ENCODE assay signal across 32 cellular contexts in the genomic region with DNA sequence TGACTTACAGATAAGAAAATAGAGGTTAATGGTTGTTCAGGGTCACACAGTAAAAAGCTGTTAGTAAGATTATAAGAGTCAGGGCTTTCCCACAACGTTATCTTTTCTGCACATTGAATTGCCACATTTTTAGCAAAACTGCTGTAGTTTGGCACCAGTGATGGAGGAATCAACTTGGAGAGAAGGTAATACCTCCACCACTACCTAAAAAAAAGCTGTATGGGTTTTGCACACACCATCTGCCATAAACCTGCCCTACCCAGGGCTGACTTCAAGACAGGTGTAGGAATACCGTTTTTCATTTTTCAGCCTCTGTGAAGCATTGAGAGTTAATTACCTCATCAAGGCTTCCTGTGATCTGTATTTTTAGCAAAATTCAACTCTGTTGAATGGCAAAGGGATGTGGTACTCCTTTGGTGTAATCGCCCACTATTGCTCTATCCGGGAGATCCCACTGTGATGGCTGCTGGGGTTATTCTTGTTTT.
"Had no signal": no experiment of that assay in that cellular context is flagged by ENCODE, and none has a peak within 500 bp of the region (broad histone marks: within the 10 kb centered on the region; RNA-seq: fewer than 3 reads in every experiment).

No MANE protein-coding gene starts in this region.

- DNase-seq: activated CD4-positive, alpha-beta T cell treated with anti-CD3 and anti-CD28 coated beads, Interleukin-2, amount 10 ng/mL, durations not matched to agents 24 days and 14 days; activated CD4-positive, alpha-beta T cell treated with anti-CD3 and anti-CD28 coated beads, Interleukin-2, amount 50 U/mL, for 4 hours; activated CD8-positive, alpha-beta T cell treated with anti-CD3 and anti-CD28 coated beads for 36 hours; activated gamma-delta T cell; activated naive CD4-positive, alpha-beta T cell treated with Interleukin-2 at 50 U/mL for 16 hours; activated naive CD8-positive, alpha-beta T cell treated with anti-CD3 and anti-CD28 coated beads, Interleukin-2, amount 10 ng/mL, durations not matched to agents 7 days and 5 days; activated T-cell treated with anti-CD3 and anti-CD28 coated beads, Interleukin-2, amount 50 U/mL, for 1 hour; amygdala; NCI-H1048; NCI-H1105 treated with DMSO at 0.1 percent for 48 hours; NCI-H1436; NCI-H1694; NCI-H2029; NCI-H2227 treated with DMSO at 0.1 percent for 48 hours; NCI-H446; NCI-H510A treated with DMSO at 0.1 percent for 48 hours; NCI-H526 treated with DMSO at 0.1 percent for 48 hours; NCI-H82; NK-92 treated with Interleukin-12 subunit alpha and Interleukin-12 subunit beta, amount 100 ng/mL, for 24 hours; PC-3; Peyer's patch; RPMI8226; SHP77 treated with DMSO at 0.1 percent for 48 hours; SK-N-SH had no signal

- H3K9me3 Mint-ChIP-seq: activated CD4-positive, alpha-beta T cell treated with anti-CD3 and anti-CD28 coated beads, Interleukin-2, amount 10 ng/mL, durations not matched to agents 24 days and 14 days; activated CD8-positive, alpha-beta T cell treated with anti-CD3 and anti-CD28 coated beads for 36 hours; activated naive CD4-positive, alpha-beta T cell treated with anti-CD3 and anti-CD28 coated beads, Interleukin-2, amount 50 U/mL, for 24 hours; activated naive CD8-positive, alpha-beta T cell treated with anti-CD3 and anti-CD28 coated beads, Interleukin-2, amount 10 ng/mL, durations not matched to agents 7 days and 5 days; activated T-helper 2 cell treated with anti-CD3 and anti-CD28 coated beads, Interferon-gamma antibody, Interleukin-2, Interleukin-4, amounts not matched to agents 10 μg/mL and 5 μg/mL and 100 μg/mL, durations not matched to agents 14 hours and 24 hours and 36 hours; central memory CD8-positive, alpha-beta T cell; T-helper 1 cell treated with Interleukin-12 subunit alpha and Interleukin-12 subunit beta and Interleukin-4 antibody, amounts not matched to agents 30 μg/mL and 1 μg/mL, for 36 hours; T-helper 2 cell treated with Interferon-gamma antibody and Interleukin-4, amounts not matched to agents 5 μg/mL and 100 μg/mL, for 36 hours had no signal

- H3K4me1 Mint-ChIP-seq: activated CD4-positive, alpha-beta T cell treated with anti-CD3 and anti-CD28 coated beads, Interleukin-2, amount 10 ng/mL, durations not matched to agents 24 days and 14 days; activated naive CD4-positive, alpha-beta T cell treated with anti-CD3 and anti-CD28 coated beads, Interleukin-2, amount 50 U/mL, for 24 hours; activated naive CD8-positive, alpha-beta T cell treated with anti-CD3 and anti-CD28 coated beads, Interleukin-2, amount 10 ng/mL, durations not matched to agents 7 days and 5 days; central memory CD8-positive, alpha-beta T cell had no signal

- H3K36me3 Mint-ChIP-seq: activated naive CD4-positive, alpha-beta T cell treated with anti-CD3 and anti-CD28 coated beads, Interleukin-2, amount 50 U/mL, for 24 hours; activated naive CD8-positive, alpha-beta T cell treated with anti-CD3 and anti-CD28 coated beads, Interleukin-2, amount 10 ng/mL, durations not matched to agents 7 days and 5 days had no signal

- H3K4me2 ChIP-seq: SK-N-SH had no signal

- H3K4me3 Mint-ChIP-seq: activated CD4-positive, alpha-beta T cell treated with anti-CD3 and anti-CD28 coated beads, Interleukin-2, amount 10 ng/mL, durations not matched to agents 24 days and 14 days; activated CD8-positive, alpha-beta T cell treated with anti-CD3 and anti-CD28 coated beads for 36 hours; activated naive CD4-positive, alpha-beta T cell treated with anti-CD3 and anti-CD28 coated beads, Interleukin-2, amount 50 U/mL, for 24 hours; activated naive CD8-positive, alpha-beta T cell treated with anti-CD3 and anti-CD28 coated beads, Interleukin-2, amount 10 ng/mL, durations not matched to agents 7 days and 5 days; central memory CD8-positive, alpha-beta T cell; T-helper 1 cell treated with Interleukin-12 subunit alpha and Interleukin-12 subunit beta and Interleukin-4 antibody, amounts not matched to agents 30 μg/mL and 1 μg/mL, for 36 hours; T-helper 2 cell treated with Interferon-gamma antibody and Interleukin-4, amounts not matched to agents 5 μg/mL and 100 μg/mL, for 36 hours had no signal

- H3K27ac ChIP-seq: ascending aorta, cardiac muscle cell, Peyer's patch, SJSA1 had no signal

- H3K9ac ChIP-seq: SK-N-SH had no signal

- H3K4me3 ChIP-seq: ascending aorta, cardiac muscle cell, Peyer's patch, SJSA1 had no signal

- ATAC-seq: activated CD8-positive, alpha-beta T cell treated with anti-CD3 and anti-CD28 coated beads for 36 hours; PC-3 had no signal

- H3K27me3 ChIP-seq: ascending aorta, Peyer's patch, SJSA1 had no signal

- H3K36me3 ChIP-seq: cardiac muscle cell, Peyer's patch had no signal

- H3K9me3 ChIP-seq: ascending aorta, Peyer's patch, SK-N-SH had no signal
